24 cellular contexts compared by ENCODE assay signal in genomic region chr7:90988996-90989765, GRCh38.
DNase-seq lines count a peak whose midpoint lies in the region; ATAC-seq and TF ChIP-seq lines count a peak whose summit lies in the region.
"Had no signal": no experiment of that assay in that cellular context is flagged by ENCODE, and none has a peak within 500 bp of the region (broad histone marks: within the 10 kb centered on the region; RNA-seq: fewer than 3 reads in every experiment).

No MANE protein-coding gene starts in this region.

- H3K9me3 Mint-ChIP-seq in brain, result peaks cover 0 to under 1% (median 0%) of the 10 kb centered on the region in 5 experiments
- H3K9me3 Mint-ChIP-seq: activated naive CD4-positive, alpha-beta T cell treated with anti-CD3 and anti-CD28 coated beads, Interleukin-2, amount 50 U/mL, for 24 hours; stimulated activated memory B cell treated with anti-CD40 and anti-IgM and Interleukin-4, amounts not matched to agents 10 μg/mL and 1 μg/mL and 100 μg/mL, for 72 hours had no signal

- H3K36me3 Mint-ChIP-seq in brain, result peaks cover 26% of the 10 kb centered on the region
- H3K36me3 Mint-ChIP-seq: activated naive CD4-positive, alpha-beta T cell treated with anti-CD3 and anti-CD28 coated beads, Interleukin-2, amount 50 U/mL, for 24 hours; natural killer cell had no signal

- TF ChIP-seq CTCF in brain (conservative IDR thresholded peaks at IDR 0.05), result no peak

- peaks cover 20% of the 10 kb centered on the region for H3K4me1 Mint-ChIP-seq in brain
- H3K4me1 Mint-ChIP-seq: activated naive CD4-positive, alpha-beta T cell treated with anti-CD3 and anti-CD28 coated beads, Interleukin-2, amount 50 U/mL, for 24 hours; activated T-helper 17 cell treated with anti-CD3 and anti-CD28 coated beads, Interleukin-2, amount 50 U/mL, for 72 hours; natural killer cell had no signal

- H3K27ac Mint-ChIP-seq in brain, result peak overlapping the region in 3 of 5 experiments; percentile 28 to 91 (median 84)
- H3K27ac Mint-ChIP-seq: activated CD8-positive, alpha-beta T cell treated with anti-CD3 and anti-CD28 coated beads, Interleukin-2, amount 10 ng/mL, durations not matched to agents 7 days and 5 days; activated naive CD4-positive, alpha-beta T cell treated with anti-CD3 and anti-CD28 coated beads, Interleukin-2, amount 50 U/mL, for 24 hours; activated T-helper 17 cell treated with anti-CD3 and anti-CD28 coated beads, Interleukin-2, amount 50 U/mL, for 72 hours; natural killer cell; stimulated activated memory B cell treated with anti-CD40 and anti-IgM and Interleukin-4, amounts not matched to agents 10 μg/mL and 1 μg/mL and 100 μg/mL, for 72 hours had no signal

- no peak for ATAC-seq in HG03354 (IDR thresholded peaks at IDR 0.05; ENCODE audit: poor library complexity, severe bottlenecking, unreplicated experiment)
- no peak for ATAC-seq in HG03159 (IDR thresholded peaks at IDR 0.05; ENCODE audit: unreplicated experiment)
- ATAC-seq: activated CD8-positive, alpha-beta T cell treated with anti-CD3 and anti-CD28 coated beads, Interleukin-2, amount 10 ng/mL, durations not matched to agents 7 days and 5 days; activated T-helper 17 cell treated with anti-CD3 and anti-CD28 coated beads, Interleukin-2, amount 50 U/mL, for 72 hours; HCT116; natural killer cell; stimulated activated memory B cell treated with anti-CD40 and anti-IgM and Interleukin-4, amounts not matched to agents 10 μg/mL and 1 μg/mL and 100 μg/mL, for 72 hours had no signal

- H3K4me3 Mint-ChIP-seq in brain, result peak overlapping the region in 1 of 5 experiments; percentile 3
- H3K4me3 Mint-ChIP-seq: activated CD8-positive, alpha-beta T cell treated with anti-CD3 and anti-CD28 coated beads, Interleukin-2, amount 10 ng/mL, durations not matched to agents 7 days and 5 days; activated naive CD4-positive, alpha-beta T cell treated with anti-CD3 and anti-CD28 coated beads, Interleukin-2, amount 50 U/mL, for 24 hours; activated T-helper 17 cell treated with anti-CD3 and anti-CD28 coated beads, Interleukin-2, amount 50 U/mL, for 72 hours; natural killer cell; stimulated activated memory B cell treated with anti-CD40 and anti-IgM and Interleukin-4, amounts not matched to agents 10 μg/mL and 1 μg/mL and 100 μg/mL, for 72 hours had no signal

- H3K27me3 Mint-ChIP-seq in brain, result peaks cover 3% of the 10 kb centered on the region
- H3K27me3 Mint-ChIP-seq: activated T-helper 17 cell treated with anti-CD3 and anti-CD28 coated beads, Interleukin-2, amount 50 U/mL, for 72 hours; stimulated activated memory B cell treated with anti-CD40 and anti-IgM and Interleukin-4, amounts not matched to agents 10 μg/mL and 1 μg/mL and 100 μg/mL, for 72 hours had no signal

- DNase-seq in NCI-H82 (lab: John Stamatoyannopoulos, UW), result peak; percentile 43
- DNase-seq in NCI-H82 treated with DMSO at 0.1 percent for 48 hours (lab: John Stamatoyannopoulos, UW; ENCODE audit: unreplicated experiment), result no peak
- peak; percentile 78 for DNase-seq in NCI-H2029 treated with DMSO at 0.1 percent for 48 hours (lab: John Stamatoyannopoulos, UW)
- DNase-seq in putamen (ENCODE audit: low spot score), result no peak
- no peak for DNase-seq in stimulated activated CD4-positive, alpha-beta T cell treated with anti-CD3 and anti-CD28 coated beads, Interleukin-2, amount 100 ng/mL, for 24 hours
- DNase-seq: activated CD4-positive, alpha-beta T cell treated with anti-CD3 and anti-CD28 coated beads for 4 hours; activated CD8-positive, alpha-beta T cell treated with anti-CD3 and anti-CD28 coated beads, Interleukin-2, amount 10 ng/mL, durations not matched to agents 7 days and 5 days; amniotic stem cell; DND-41; GF-D8; Kasumi-1; left cardiac atrium; MV-4-11; natural killer cell; NCI-H526; T1000; transverse colon had no signal

Comparison
In these comparisons a context has a peak if more than half of its experiments do, and no peak if none do; other contexts are left out.
1. DNase-seq: peak in NCI-H82 (single experiment) and NCI-H2029 treated with DMSO at 0.1 percent for 48 hours (single experiment); none in NCI-H82 treated with DMSO at 0.1 percent for 48 hours (single experiment), putamen (single experiment) and stimulated activated CD4-positive, alpha-beta T cell treated with anti-CD3 and anti-CD28 coated beads, Interleukin-2, amount 100 ng/mL, for 24 hours (0 of 2).